12 cellular contexts compared by ENCODE assay signal in genomic region chr7:2307690-2308107, GRCh38.
DNase-seq lines count a peak whose midpoint lies in the region; ATAC-seq and TF ChIP-seq lines count a peak whose summit lies in the region.
"Had no signal": no experiment of that assay in that cellular context is flagged by ENCODE, and none has a peak within 500 bp of the region (broad histone marks: within the 10 kb centered on the region; RNA-seq: fewer than 3 reads in every experiment).

No MANE protein-coding gene starts in this region.

- peaks cover 3 to 5% of the 10 kb centered on the region in 2 donors for H3K4me1 Mint-ChIP-seq in effector memory CD8-positive, alpha-beta T cell (ENCODE audit: low read depth in 2 of 2)

- peaks cover 4% of the 10 kb centered on the region for H3K36me3 Mint-ChIP-seq in effector memory CD8-positive, alpha-beta T cell (ENCODE audit: insufficient read depth)

- H3K27me3 Mint-ChIP-seq in effector memory CD8-positive, alpha-beta T cell, result no peaks in the 10 kb centered on the region

- H3K9me3 Mint-ChIP-seq in effector memory CD8-positive, alpha-beta T cell, result no peaks in the 10 kb centered on the region
- H3K9me3 Mint-ChIP-seq: HFFc6 had no signal

- ATAC-seq in GM19452 (IDR thresholded peaks at IDR 0.05; ENCODE audit: unreplicated experiment), result peak; percentile 46
- peak; percentile 44 for ATAC-seq in HG03175 (IDR thresholded peaks at IDR 0.05; ENCODE audit: unreplicated experiment)
- ATAC-seq in effector memory CD8-positive, alpha-beta T cell (replicated peaks), result no peak

- H3K4me3 Mint-ChIP-seq in effector memory CD8-positive, alpha-beta T cell, result no peak overlapping the region
- H3K4me3 Mint-ChIP-seq: HFFc6 had no signal

- DNase-seq in GM12865 (ENCODE audit: low read depth) (peak; percentile 78), amniotic epithelial cell (ENCODE audit: low read depth) (peak; percentile 36), COLO829 (ENCODE audit: low spot score) (no peak), hypothalamus (lab: John Stamatoyannopoulos, UW) (no peak), GM19240 (ENCODE audit: insufficient read length, low spot score) (no peak)
- DNase-seq in effector memory CD8-positive, alpha-beta T cell, result no peak
- DNase-seq: DMS153, HFFc6, NCI-H1694, T-helper 2 cell had no signal

- H3K27ac Mint-ChIP-seq in effector memory CD8-positive, alpha-beta T cell, result no peak overlapping the region
- H3K27ac Mint-ChIP-seq: HFFc6 had no signal

- TF ChIP-seq CTCF in GM12865 (IDR thresholded peaks at IDR 0.05; ENCODE audit: insufficient read depth, low read depth, low read length, missing control alignments), result no peak

- peak overlapping the region; percentile 61 for H3K4me3 ChIP-seq in GM12865 (ENCODE audit: low read depth, low read length)

Comparison
In these comparisons a context has a peak if more than half of its experiments do, and no peak if none do; other contexts are left out.
1. DNase-seq: peak in GM12865 (single experiment) and amniotic epithelial cell (single experiment); none in COLO829 (single experiment), effector memory CD8-positive, alpha-beta T cell (0 of 3), hypothalamus (0 of 51) and GM19240 (single experiment).